In genomic region chr16:18181028-18181427, GRCh38 we compare ENCODE assay signal across 8 cellular contexts.
A peak's percentile ranks its signal among the peaks of the same experiment; 100 is the strongest.
DNase-seq lines count a peak whose midpoint lies in the region; ATAC-seq, FAIRE-seq and TF ChIP-seq lines count a peak whose summit lies in the region.
"Not testable (repeated sequence)": the region's sequence is repeated elsewhere in the genome, so short reads cannot be mapped to it uniquely, and the experiment has no call there.

No MANE protein-coding gene starts in this region.

- H3K4me1 Mint-ChIP-seq in activated CD8-positive, alpha-beta memory T cell treated with anti-CD3 and anti-CD28 coated beads, Interleukin-2, amount 10 ng/mL, durations not matched to agents 7 days and 5 days; neural crest cell; stimulated activated naive CD8-positive, alpha-beta T cell treated with anti-CD3 and anti-CD28 coated beads, Interleukin-15, amount 100 ng/mL, for 72 hours: not testable (repeated sequence)

- not testable (repeated sequence) for H3K27me3 ChIP-seq in DND-41 (ENCODE audit: insufficient read depth, low read length, poor library complexity); colonic mucosa

- not testable (repeated sequence) for H3K9me3 ChIP-seq in DND-41 (ENCODE audit: insufficient read depth, low read length, severe bottlenecking); OCI-LY7 (ENCODE audit: low read length); colonic mucosa

- H2AFZ ChIP-seq in DND-41 (ENCODE audit: low read depth, low read length); OCI-LY7 (ENCODE audit: low read length): not testable (repeated sequence)

- not testable (repeated sequence) for H3K36me3 ChIP-seq in DND-41 (ENCODE audit: insufficient read depth, low read length); OCI-LY7 (ENCODE audit: insufficient read depth, low read length); colonic mucosa

- TF ChIP-seq CTCF in DND-41 (IDR thresholded peaks at IDR 0.05; ENCODE audit: borderline replicate concordance, extremely low read depth, low read length, poor library complexity, severe bottlenecking) = not testable (repeated sequence)
- TF ChIP-seq CTCF in OCI-LY7 (conservative IDR thresholded peaks at IDR 0.05; ENCODE audit: low read length) (peak; percentile 22; the same call in 1 of the 2 replicates), colonic mucosa (IDR thresholded peaks at IDR 0.05) (peak; percentile 16), neural crest cell (conservative IDR thresholded peaks at IDR 0.05) (peak; percentile 32)

- H3K27ac ChIP-seq in DND-41 (ENCODE audit: low read length); OCI-LY7 (ENCODE audit: low read depth, low read length, poor library complexity, severe bottlenecking); colonic mucosa: not testable (repeated sequence)

- not testable (repeated sequence) for H4K20me1 ChIP-seq in DND-41 (ENCODE audit: insufficient read depth, low read length); OCI-LY7 (ENCODE audit: insufficient read depth, low read length)

- not testable (repeated sequence) for H3K27me3 Mint-ChIP-seq in activated CD8-positive, alpha-beta memory T cell treated with anti-CD3 and anti-CD28 coated beads, Interleukin-2, amount 10 ng/mL, durations not matched to agents 7 days and 5 days; neural crest cell (ENCODE audit: low read depth); stimulated activated naive CD8-positive, alpha-beta T cell treated with anti-CD3 and anti-CD28 coated beads, Interleukin-15, amount 100 ng/mL, for 72 hours

- ATAC-seq in DND-41 (ENCODE audit: insufficient read depth, low read depth) (peak; percentile 72), left lobe of liver (peak; percentile 79)
- peak; percentile 70 for ATAC-seq in activated CD8-positive, alpha-beta memory T cell treated with anti-CD3 and anti-CD28 coated beads, Interleukin-2, amount 10 ng/mL, durations not matched to agents 7 days and 5 days
- ATAC-seq in stimulated activated naive CD8-positive, alpha-beta T cell treated with anti-CD3 and anti-CD28 coated beads, Interleukin-15, amount 100 ng/mL, for 72 hours = peak; percentile 60

- H3K9me2 ChIP-seq in OCI-LY7 (ENCODE audit: insufficient read depth, low read length) = not testable (repeated sequence)

- H3K4me3 Mint-ChIP-seq in activated CD8-positive, alpha-beta memory T cell treated with anti-CD3 and anti-CD28 coated beads, Interleukin-2, amount 10 ng/mL, durations not matched to agents 7 days and 5 days; neural crest cell; stimulated activated naive CD8-positive, alpha-beta T cell treated with anti-CD3 and anti-CD28 coated beads, Interleukin-15, amount 100 ng/mL, for 72 hours: not testable (repeated sequence)

- H3K36me3 Mint-ChIP-seq in activated CD8-positive, alpha-beta memory T cell treated with anti-CD3 and anti-CD28 coated beads, Interleukin-2, amount 10 ng/mL, durations not matched to agents 7 days and 5 days; neural crest cell (ENCODE audit: low read depth): not testable (repeated sequence)

- intact Hi-C loops in OCI-LY7 (cut with micrococcal nuclease; ENCODE audit: unreplicated experiment); colonic mucosa (cut with DNase I): not testable (repeated sequence)

- CTCF ChIA-PET in OCI-LY7 (lab: Charles Lee; ENCODE audit: unreplicated experiment); activated CD8-positive, alpha-beta memory T cell treated with anti-CD3 and anti-CD28 coated beads, Interleukin-2, amount 10 ng/mL, durations not matched to agents 7 days and 5 days (lab: Charles Lee): not testable (repeated sequence)

- not testable (repeated sequence) for TF ChIP-seq POLR2A in H54 (IDR thresholded peaks at IDR 0.05; ENCODE audit: low read depth, low read length)

- H3K4me1 ChIP-seq in DND-41 (ENCODE audit: insufficient read depth, low read length); OCI-LY7 (ENCODE audit: insufficient read depth, low read length, poor library complexity, severe bottlenecking); colonic mucosa: not testable (repeated sequence)

- not testable (repeated sequence) for H3K9ac ChIP-seq in DND-41 (ENCODE audit: low read depth, low read length); colonic mucosa (ENCODE audit: low read depth in 2 of 2, low read length in 2 of 2)

- H3K27ac Mint-ChIP-seq in activated CD8-positive, alpha-beta memory T cell treated with anti-CD3 and anti-CD28 coated beads, Interleukin-2, amount 10 ng/mL, durations not matched to agents 7 days and 5 days; neural crest cell (ENCODE audit: unreplicated experiment); stimulated activated naive CD8-positive, alpha-beta T cell treated with anti-CD3 and anti-CD28 coated beads, Interleukin-15, amount 100 ng/mL, for 72 hours: not testable (repeated sequence)

- H3K4me2 ChIP-seq in DND-41 (ENCODE audit: insufficient read depth, low read length); OCI-LY7 (ENCODE audit: low read length): not testable (repeated sequence)

- H3K4me3 ChIP-seq in DND-41 (ENCODE audit: low read depth in 1 of 2, low read length in 2 of 2); OCI-LY7 (ENCODE audit: low read depth, low read length, poor library complexity, severe bottlenecking); colonic mucosa: not testable (repeated sequence)

- DNase-seq in DND-41; H54 (ENCODE audit: insufficient read length, low spot score); OCI-LY7 (ENCODE audit: low spot score); activated CD8-positive, alpha-beta memory T cell treated with anti-CD3 and anti-CD28 coated beads, Interleukin-2, amount 10 ng/mL, durations not matched to agents 7 days and 5 days; colonic mucosa; left lobe of liver (ENCODE audit: low spot score); neural crest cell (ENCODE audit: low read depth, low spot score); stimulated activated naive CD8-positive, alpha-beta T cell treated with anti-CD3 and anti-CD28 coated beads, Interleukin-15, amount 100 ng/mL, for 72 hours: not testable (repeated sequence)

- BruUV-seq in OCI-LY7 (replicated peaks; lab: Mats Ljungman, UMichigan) = not testable (repeated sequence)

- FAIRE-seq in H54 (lab: Jason Lieb, UNC) = peak; percentile 92

- H3K9me3 Mint-ChIP-seq in activated CD8-positive, alpha-beta memory T cell treated with anti-CD3 and anti-CD28 coated beads, Interleukin-2, amount 10 ng/mL, durations not matched to agents 7 days and 5 days (ENCODE audit: low read depth); neural crest cell; stimulated activated naive CD8-positive, alpha-beta T cell treated with anti-CD3 and anti-CD28 coated beads, Interleukin-15, amount 100 ng/mL, for 72 hours: not testable (repeated sequence)

- POLR2A ChIA-PET in OCI-LY7 (lab: Charles Lee) = not testable (repeated sequence)

- not testable (repeated sequence) for H3K79me2 ChIP-seq in DND-41 (ENCODE audit: insufficient read depth, low read length); OCI-LY7 (ENCODE audit: insufficient read depth, low read depth, low read length)
